ENCODE assay signal across 8 cellular contexts in genomic region chr5:75717082-75717922, GRCh38. TPM values are rescaled to one million over a fixed set of nuclear protein-coding genes. Genes with fewer than 3 reads are reported as not detected.
A peak's percentile ranks its signal among the peaks of the same experiment; 100 is the strongest.
DNase-seq lines count a peak whose midpoint lies in the region; ATAC-seq and TF ChIP-seq lines count a peak whose summit lies in the region.

POC5 (minus strand) TSS chr5:75717437; CDS start chr5:75712937, 4,500 bp downstream.

- peak; percentile 93 for ATAC-seq in HG02610 (IDR thresholded peaks at IDR 0.05; ENCODE audit: unreplicated experiment)
- ATAC-seq in activated naive CD4-positive, alpha-beta T cell treated with anti-CD3 and anti-CD28 coated beads, Interleukin-2, amount 50 U/mL, for 72 hours = peak; percentile 91 to 97

- H3K27ac Mint-ChIP-seq in activated naive CD4-positive, alpha-beta T cell treated with anti-CD3 and anti-CD28 coated beads, Interleukin-2, amount 50 U/mL, for 72 hours = peak within 1 kb of the TSS; percentile 95 to 99

- no peaks in the 10 kb centered on the region for H3K36me3 ChIP-seq in suprapubic skin

- H3K27ac ChIP-seq in suprapubic skin = peak within 1 kb of the TSS; percentile 85

- H3K9me3 ChIP-seq in suprapubic skin = no peaks in the 10 kb centered on the region

- peaks cover 11% of the 10 kb centered on the region for H3K4me1 ChIP-seq in suprapubic skin

- H3K9me3 Mint-ChIP-seq in activated naive CD4-positive, alpha-beta T cell treated with anti-CD3 and anti-CD28 coated beads, Interleukin-2, amount 50 U/mL, for 72 hours = no peaks in the 10 kb centered on the region

- DNase-seq in NCI-H1092 treated with DMSO at 0.1 percent for 48 hours (lab: John Stamatoyannopoulos, UW) (peak; percentile 96), SKM-1 (lab: John Stamatoyannopoulos, UW; ENCODE audit: unreplicated experiment) (peak; percentile 96), globus pallidus (ENCODE audit: low spot score) (peak; percentile 94), nucleus accumbens (lab: John Stamatoyannopoulos, UW) (peak; percentile 31 to 97 (median 92)), suprapubic skin (ENCODE audit: low spot score in 2 of 2) (peak; percentile 98 to 99)
- DNase-seq in activated naive CD4-positive, alpha-beta T cell treated with anti-CD3 and anti-CD28 coated beads, Interleukin-2, amount 50 U/mL, for 72 hours (ENCODE audit: low spot score in 2 of 2) = peak; percentile 96 to 98

- peaks cover 16 to 24% of the 10 kb centered on the region in 2 donors for H3K36me3 Mint-ChIP-seq in activated naive CD4-positive, alpha-beta T cell treated with anti-CD3 and anti-CD28 coated beads, Interleukin-2, amount 50 U/mL, for 72 hours

- 12% methylated on average over 22 of the region's 51 CpGs for WGBS in suprapubic skin

- no peak for TF ChIP-seq EP300 in suprapubic skin (IDR thresholded peaks at IDR 0.05)

- H3K4me3 ChIP-seq in GM08714 (ENCODE audit: low read length) = peak within 1 kb of the TSS; percentile 97
- H3K4me3 ChIP-seq in suprapubic skin = peak within 1 kb of the TSS; percentile 58

- TF ChIP-seq CTCF in suprapubic skin (IDR thresholded peaks at IDR 0.05) = no peak

- TF ChIP-seq POLR2A in suprapubic skin (IDR thresholded peaks at IDR 0.05) = peak in 1 of 2 donors; percentile 23

- no peaks in the 10 kb centered on the region for H3K27me3 ChIP-seq in suprapubic skin

RNA-seq across cellular contexts. Expression of gene POC5, which starts in this region (rescaled TPM):
- total RNA-seq in activated naive CD4-positive, alpha-beta T cell treated with anti-CD3 and anti-CD28 coated beads, Interleukin-2, amount 50 U/mL, for 72 hours = 10 to 100 TPM; 12.5 to 17.2 TPM
- total RNA-seq in suprapubic skin = 10 to 100 TPM; 10.9 to 21.6 (median 11.4) TPM

Comparison
In these comparisons a context has a peak if more than half of its experiments do, and no peak if none do; other contexts are left out.
1. Peak in every context shown above with its lines: DNase-seq, ATAC-seq, H3K4me3 ChIP-seq and H3K27ac ChIP-seq.